ENCODE assay signal across 8 cellular contexts in the genomic region with DNA sequence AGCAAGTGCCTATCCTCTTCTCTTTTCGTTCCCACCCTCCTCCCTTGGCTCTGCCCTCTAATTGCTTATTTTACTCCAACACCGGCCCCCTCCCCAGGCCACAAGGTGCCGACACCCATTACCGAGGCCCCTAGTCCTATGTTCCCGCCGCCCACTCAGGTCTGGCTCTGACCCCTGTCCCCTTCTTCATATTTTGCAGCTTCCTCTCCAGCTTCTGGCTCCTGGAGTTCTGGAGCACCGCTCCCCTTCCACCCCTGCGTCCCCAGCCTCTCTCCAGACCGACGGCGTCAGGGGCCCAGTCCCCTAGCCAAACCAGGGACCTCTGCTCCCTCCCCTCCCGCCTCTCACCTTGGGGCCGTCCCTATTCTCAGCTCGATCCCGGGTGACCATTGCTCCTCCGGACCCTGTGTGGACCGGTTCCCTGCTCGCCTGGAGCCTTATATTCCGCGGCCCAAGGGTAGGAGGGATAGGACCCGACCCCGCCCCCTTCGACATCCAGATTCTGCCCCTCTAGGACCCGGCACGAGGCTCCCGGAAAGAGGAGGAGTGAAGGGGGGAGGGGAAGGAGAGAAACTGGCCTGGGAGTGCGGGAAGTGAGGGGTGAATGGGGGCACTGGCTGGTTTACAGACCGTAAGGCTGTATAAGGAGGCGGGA. TPM values are rescaled to one million over a fixed set of nuclear protein-coding genes. Genes with fewer than 3 reads are reported as not detected.
DNase-seq lines count a peak whose midpoint lies in the region; ATAC-seq and TF ChIP-seq lines count a peak whose summit lies in the region.

TSS of gene HES7 (minus strand) at position 412 of the 655 bp plus-strand sequence. CDS start at position 390, 22 bp downstream.

- H3K4me3 ChIP-seq in psoas muscle: peak within 1 kb of the TSS; percentile 77

- peaks cover 30% of the 10 kb centered on the region for H3K4me1 ChIP-seq in psoas muscle

- no peaks in the 10 kb centered on the region for H3K9me3 ChIP-seq in psoas muscle

- H3K27me3 ChIP-seq in psoas muscle (ENCODE audit: insufficient read depth in 3 of 3, low read length in 2 of 3): peaks cover 0 to 31% (median 7%) of the 10 kb centered on the region in 3 donors

- DNase-seq in T-helper 2 cell treated with Interferon-gamma antibody and Interleukin-4, amounts not matched to agents 5 μg/mL and 100 μg/mL, for 36 hours (ENCODE audit: low spot score): no peak
- DNase-seq in T-helper 2 cell (no peak), epithelial cell of prostate (ENCODE audit: low read depth, low spot score) (no peak), psoas muscle (peak in 1 of 2 donors; percentile 61)

- H3K4me3 Mint-ChIP-seq in T-helper 2 cell treated with Interferon-gamma antibody and Interleukin-4, amounts not matched to agents 5 μg/mL and 100 μg/mL, for 36 hours: peak within 1 kb of the TSS; percentile 91

- WGBS in psoas muscle, 3 donors: 1 to 2% (median 1%) methylated on average over 28 to 29 of the region's 29 CpGs

- H3K4me1 Mint-ChIP-seq in T-helper 2 cell treated with Interferon-gamma antibody and Interleukin-4, amounts not matched to agents 5 μg/mL and 100 μg/mL, for 36 hours (ENCODE audit: low read depth): peaks cover 58% of the 10 kb centered on the region

- intact Hi-C loops in psoas muscle (cut with DNase I): no loop called here

- peak within 1 kb of the TSS; percentile 79 for H3K27ac Mint-ChIP-seq in T-helper 2 cell treated with Interferon-gamma antibody and Interleukin-4, amounts not matched to agents 5 μg/mL and 100 μg/mL, for 36 hours

- H3K36me3 ChIP-seq in psoas muscle (ENCODE audit: insufficient read depth in 1 of 2, low read depth in 1 of 2): no peaks in the 10 kb centered on the region

- H3K27ac ChIP-seq in epithelial cell of prostate (peak within 1 kb of the TSS; percentile 94), psoas muscle (no peak within 1 kb of the TSS)

- no peaks in the 10 kb centered on the region for H3K9me3 Mint-ChIP-seq in T-helper 2 cell treated with Interferon-gamma antibody and Interleukin-4, amounts not matched to agents 5 μg/mL and 100 μg/mL, for 36 hours

- H3K27me3 Mint-ChIP-seq in T-helper 2 cell treated with Interferon-gamma antibody and Interleukin-4, amounts not matched to agents 5 μg/mL and 100 μg/mL, for 36 hours (ENCODE audit: low read depth): peaks cover 52% of the 10 kb centered on the region

- no peak for TF ChIP-seq CTCF in psoas muscle (IDR thresholded peaks at IDR 0.05)

- no peak for ATAC-seq in psoas muscle
- no peak for ATAC-seq in GM18502 (IDR thresholded peaks at IDR 0.05; ENCODE audit: poor library complexity, unreplicated experiment)
- no peak for ATAC-seq in esophagus mucosa
- ATAC-seq in HG02970 (IDR thresholded peaks at IDR 0.05; ENCODE audit: low FRiP score, unreplicated experiment): no peak

- H3K36me3 Mint-ChIP-seq in T-helper 2 cell treated with Interferon-gamma antibody and Interleukin-4, amounts not matched to agents 5 μg/mL and 100 μg/mL, for 36 hours (ENCODE audit: low read depth): peaks cover 2% of the 10 kb centered on the region

TF ChIP-seq in PFSK-1, 5 proteins besides CTCF, POLR2A, EP300 and RAD21:
- TF ChIP-seq REST (IDR thresholded peaks at IDR 0.05; ENCODE audit: insufficient read depth in 1 of 2, low read depth in 2 of 2, low read length in 2 of 2) (no peak), SIN3A (IDR thresholded peaks at IDR 0.05; ENCODE audit: borderline replicate concordance, insufficient read depth, low read length) (peak; percentile 89; the same call in 1 of the 2 replicates), TAF1 (IDR thresholded peaks at IDR 0.05; ENCODE audit: borderline replicate concordance, insufficient read depth, low read length) (peak; percentile 61; the same call in 1 of the 2 replicates), POLR2AphosphoS5 (IDR thresholded peaks at IDR 0.05; ENCODE audit: low read depth, low read length) (peak; percentile 80), FOXP2 (optimal IDR thresholded peaks at IDR 0.05; ENCODE audit: borderline replicate concordance, extremely low read depth, extremely low read length, insufficient read depth) (peak; percentile 64)
TF ChIP-seq in PFSK-1: peak in this region for 4.

RNA-seq across cellular contexts. Expression of gene HES7, which starts in this region (rescaled TPM):
- polyA plus RNA-seq in PFSK-1 (2012; ENCODE audit: insufficient read length, low read depth): 26.6 TPM
- total RNA-seq in psoas muscle (under 1 TPM in 1 of 4 donors, not detected in 3; 0.30 TPM), esophagus mucosa (0.40 TPM)
- under 1 TPM in 1 of 3 donors, not detected in 2; 0.10 TPM for polyA plus RNA-seq in psoas muscle
